1 cellular context compared by ENCODE assay signal in genomic region chr2:149355712-149356422, GRCh38.
TF ChIP-seq lines count a peak whose summit lies in the region.

No MANE protein-coding gene starts in this region.

TF ChIP-seq in HepG2, 621 proteins besides CTCF, POLR2A, EP300 and RAD21 (continued from another document):
- TF ChIP-seq ZNF382 (CRISPR knock-in tag; IDR thresholded peaks at IDR 0.05; ENCODE audit: borderline replicate concordance) (no peak), HNF4G (IDR thresholded peaks at IDR 0.05; ENCODE audit: borderline replicate concordance, low read depth, low read length) (0 out of 2 replicates have a peak, but pooled peaks have one; percentile 17), HNF4G (CRISPR knock-in tag; IDR thresholded peaks at IDR 0.05; ENCODE audit: borderline replicate concordance, low read depth) (no peak)
